1 cellular context compared by ENCODE assay signal in genomic region chr6:21587925-21588811, GRCh38.
TF ChIP-seq lines count a peak whose summit lies in the region.

No MANE protein-coding gene starts in this region.

TF ChIP-seq in HEK293, 187 proteins besides CTCF, POLR2A, EP300 and RAD21 (continued from another document):
- TF ChIP-seq FEZF1 (tag by site-specific recombination; IDR thresholded peaks at IDR 0.05) (peak; percentile 65), PRDM4 (tag by site-specific recombination; IDR thresholded peaks at IDR 0.05) (peak; percentile 62; the same call in 1 of the 2 replicates), ZNF404 (tag by site-specific recombination; IDR thresholded peaks at IDR 0.05) (no peak), ZFP69B (tag by site-specific recombination; IDR thresholded peaks at IDR 0.05) (peak; percentile 99), RBAK (tag by site-specific recombination; IDR thresholded peaks at IDR 0.05) (no peak), ZNF596 (tag by site-specific recombination; IDR thresholded peaks at IDR 0.05) (0 out of 2 replicates have a peak, but pooled peaks have one; percentile 37), ZNF169 (tag by site-specific recombination; IDR thresholded peaks at IDR 0.05) (no peak), ELK4 (IDR thresholded peaks at IDR 0.05; ENCODE audit: borderline replicate concordance, low read depth, low read length) (no peak), ZNF214 (tag by site-specific recombination; IDR thresholded peaks at IDR 0.05; ENCODE audit: borderline replicate concordance) (no peak), YY1 (tag by site-specific recombination; IDR thresholded peaks at IDR 0.05) (no peak), HOXC10 (CRISPR knock-in tag; IDR thresholded peaks at IDR 0.05) (no peak), ZNF645 (tag by site-specific recombination; IDR thresholded peaks at IDR 0.05) (no peak), ZXDB (tag by site-specific recombination; IDR thresholded peaks at IDR 0.05) (no peak), ZNF266 (tag by site-specific recombination; IDR thresholded peaks at IDR 0.05; ENCODE audit: low read depth) (no peak), ZNF830 (tag by site-specific recombination; IDR thresholded peaks at IDR 0.05; ENCODE audit: low read depth) (no peak), ZNF707 (tag by site-specific recombination; IDR thresholded peaks at IDR 0.05) (no peak), ZNF221 (tag by site-specific recombination; IDR thresholded peaks at IDR 0.05; ENCODE audit: borderline replicate concordance) (no peak), ZNF202 (tag by site-specific recombination; IDR thresholded peaks at IDR 0.05; ENCODE audit: borderline replicate concordance) (no peak), ZSCAN30 (tag by site-specific recombination; IDR thresholded peaks at IDR 0.05) (no peak; the same call in 1 of the 2 replicates), ZNF701 (tag by site-specific recombination; IDR thresholded peaks at IDR 0.05) (no peak), ZNF791 (tag by site-specific recombination; IDR thresholded peaks at IDR 0.05) (no peak), ZNF416 (tag by site-specific recombination; IDR thresholded peaks at IDR 0.05) (no peak), PRDM2 (tag by site-specific recombination; IDR thresholded peaks at IDR 0.05; ENCODE audit: borderline replicate concordance) (no peak), ZNF292 (tag by site-specific recombination; IDR thresholded peaks at IDR 0.05; ENCODE audit: borderline replicate concordance, low read depth) (no peak), ZNF24 (tag by site-specific recombination; IDR thresholded peaks at IDR 0.05) (no peak), ZNF600 (tag by site-specific recombination; IDR thresholded peaks at IDR 0.05) (no peak), ZNF670 (tag by site-specific recombination; IDR thresholded peaks at IDR 0.05; ENCODE audit: low read depth) (no peak), ZNF155 (tag by site-specific recombination; IDR thresholded peaks at IDR 0.05) (no peak), ZNF280C (tag by site-specific recombination; IDR thresholded peaks at IDR 0.05) (no peak), ZNF561 (tag by site-specific recombination; IDR thresholded peaks at IDR 0.05; ENCODE audit: borderline replicate concordance) (peak; percentile 69; the same call in 1 of the 2 replicates), ZNF513 (tag by site-specific recombination; IDR thresholded peaks at IDR 0.05) (no peak), MYNN (tag by site-specific recombination; IDR thresholded peaks at IDR 0.05; ENCODE audit: borderline replicate concordance) (no peak), ZNF10 (tag by site-specific recombination; IDR thresholded peaks at IDR 0.05) (0 out of 2 replicates have a peak, but pooled peaks have one; percentile 18), ZNF792 (tag by site-specific recombination; IDR thresholded peaks at IDR 0.05) (no peak), ZBTB1 (tag by site-specific recombination; IDR thresholded peaks at IDR 0.05) (no peak)
- TF ChIP-seq, protein P1, sequence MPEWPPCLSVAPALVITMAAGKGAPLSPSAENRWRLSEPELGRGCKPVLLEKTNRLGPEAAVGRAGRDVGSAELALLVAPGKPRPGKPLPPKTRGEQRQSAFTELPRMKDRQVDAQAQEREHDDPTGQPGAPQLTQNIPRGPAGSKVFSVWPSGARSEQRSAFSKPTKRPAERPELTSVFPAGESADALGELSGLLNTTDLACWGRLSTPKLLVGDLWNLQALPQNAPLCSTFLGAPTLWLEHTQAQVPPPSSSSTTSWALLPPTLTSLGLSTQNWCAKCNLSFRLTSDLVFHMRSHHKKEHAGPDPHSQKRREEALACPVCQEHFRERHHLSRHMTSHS (tag by site-specific recombination; IDR thresholded peaks at IDR 0.05), result no peak
- TF ChIP-seq, protein P2, sequence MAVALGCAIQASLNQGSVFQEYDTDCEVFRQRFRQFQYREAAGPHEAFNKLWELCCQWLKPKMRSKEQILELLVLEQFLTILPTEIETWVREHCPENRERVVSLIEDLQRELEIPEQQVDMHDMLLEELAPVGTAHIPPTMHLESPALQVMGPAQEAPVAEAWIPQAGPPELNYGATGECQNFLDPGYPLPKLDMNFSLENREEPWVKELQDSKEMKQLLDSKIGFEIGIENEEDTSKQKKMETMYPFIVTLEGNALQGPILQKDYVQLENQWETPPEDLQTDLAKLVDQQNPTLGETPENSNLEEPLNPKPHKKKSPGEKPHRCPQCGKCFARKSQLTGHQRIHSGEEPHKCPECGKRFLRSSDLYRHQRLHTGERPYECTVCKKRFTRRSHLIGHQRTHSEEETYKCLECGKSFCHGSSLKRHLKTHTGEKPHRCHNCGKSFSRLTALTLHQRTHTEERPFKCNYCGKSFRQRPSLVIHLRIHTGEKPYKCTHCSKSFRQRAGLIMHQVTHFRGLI (tag by site-specific recombination; IDR thresholded peaks at IDR 0.05), result no peak; the same call in 1 of the 2 replicates
- TF ChIP-seq, protein P3, sequence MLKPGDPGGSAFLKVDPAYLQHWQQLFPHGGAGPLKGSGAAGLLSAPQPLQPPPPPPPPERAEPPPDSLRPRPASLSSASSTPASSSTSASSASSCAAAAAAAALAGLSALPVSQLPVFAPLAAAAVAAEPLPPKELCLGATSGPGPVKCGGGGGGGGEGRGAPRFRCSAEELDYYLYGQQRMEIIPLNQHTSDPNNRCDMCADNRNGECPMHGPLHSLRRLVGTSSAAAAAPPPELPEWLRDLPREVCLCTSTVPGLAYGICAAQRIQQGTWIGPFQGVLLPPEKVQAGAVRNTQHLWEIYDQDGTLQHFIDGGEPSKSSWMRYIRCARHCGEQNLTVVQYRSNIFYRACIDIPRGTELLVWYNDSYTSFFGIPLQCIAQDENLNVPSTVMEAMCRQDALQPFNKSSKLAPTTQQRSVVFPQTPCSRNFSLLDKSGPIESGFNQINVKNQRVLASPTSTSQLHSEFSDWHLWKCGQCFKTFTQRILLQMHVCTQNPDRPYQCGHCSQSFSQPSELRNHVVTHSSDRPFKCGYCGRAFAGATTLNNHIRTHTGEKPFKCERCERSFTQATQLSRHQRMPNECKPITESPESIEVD (tag by site-specific recombination; IDR thresholded peaks at IDR 0.05), result peak; percentile 64
- TF ChIP-seq, protein P4, sequence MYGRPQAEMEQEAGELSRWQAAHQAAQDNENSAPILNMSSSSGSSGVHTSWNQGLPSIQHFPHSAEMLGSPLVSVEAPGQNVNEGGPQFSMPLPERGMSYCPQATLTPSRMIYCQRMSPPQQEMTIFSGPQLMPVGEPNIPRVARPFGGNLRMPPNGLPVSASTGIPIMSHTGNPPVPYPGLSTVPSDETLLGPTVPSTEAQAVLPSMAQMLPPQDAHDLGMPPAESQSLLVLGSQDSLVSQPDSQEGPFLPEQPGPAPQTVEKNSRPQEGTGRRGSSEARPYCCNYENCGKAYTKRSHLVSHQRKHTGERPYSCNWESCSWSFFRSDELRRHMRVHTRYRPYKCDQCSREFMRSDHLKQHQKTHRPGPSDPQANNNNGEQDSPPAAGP (tag by site-specific recombination; IDR thresholded peaks at IDR 0.05), result no peak; the same call in none of the 2 replicates
